In the genomic region with DNA sequence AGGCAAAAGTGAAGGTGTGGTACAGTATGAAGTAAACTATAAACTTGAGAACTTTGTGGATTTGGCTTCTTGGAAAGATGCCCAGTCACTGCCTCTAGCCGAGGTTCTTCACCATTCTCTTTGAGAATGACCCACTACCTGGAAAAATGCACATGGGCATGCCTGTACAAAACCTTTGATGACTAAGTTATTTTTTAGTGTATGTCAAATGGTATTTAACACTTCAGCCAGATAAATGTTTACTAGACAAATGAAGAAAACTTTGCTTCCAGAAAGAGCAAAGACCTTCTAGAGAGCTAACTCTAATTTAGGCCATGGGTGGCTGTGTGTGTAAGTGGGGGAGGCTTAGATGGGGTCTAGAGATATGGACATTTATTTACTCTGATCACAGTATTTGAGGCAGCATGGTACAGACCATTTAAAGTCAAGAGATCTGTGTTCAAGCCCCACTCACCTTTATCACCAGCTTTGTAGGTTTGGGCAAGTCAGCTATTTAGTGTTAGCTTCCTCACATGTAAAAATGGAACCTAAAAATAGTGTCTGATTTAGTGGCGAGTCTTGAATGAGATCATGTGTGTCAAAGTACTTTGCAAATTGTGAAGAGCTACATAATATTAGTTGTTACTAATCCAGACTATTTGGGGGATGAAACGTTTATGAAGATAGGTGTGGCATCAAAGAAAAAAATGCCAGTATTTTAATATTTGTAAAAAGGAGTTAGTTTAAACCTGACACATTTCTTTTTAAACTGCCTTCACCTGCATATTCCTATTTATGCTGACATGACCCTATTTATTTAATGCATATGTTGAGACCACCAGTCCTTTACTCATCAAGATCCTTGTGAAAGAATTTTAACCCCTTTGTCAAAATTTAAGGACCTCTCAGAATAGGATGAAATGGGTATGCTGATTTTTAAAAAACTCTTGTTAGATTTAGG, we compare ENCODE assay signal across 1 cellular context.
TF ChIP-seq lines count a peak whose summit lies in the region.

No MANE protein-coding gene starts in this region.

TF ChIP-seq in HepG2, 621 proteins besides CTCF, POLR2A, EP300 and RAD21 (continued from another document):
- peak; percentile 70; the same call in 1 of the 2 replicates for TF ChIP-seq PPARG (CRISPR knock-in tag; conservative IDR thresholded peaks at IDR 0.05)
- TF ChIP-seq ZNF251 (CRISPR knock-in tag; IDR thresholded peaks at IDR 0.05), result no peak
- 0 out of 2 replicates have a peak, but pooled peaks have one; percentile 43 for TF ChIP-seq ZBTB26 (CRISPR knock-in tag; IDR thresholded peaks at IDR 0.05; ENCODE audit: borderline replicate concordance)
- TF ChIP-seq, protein P1, sequence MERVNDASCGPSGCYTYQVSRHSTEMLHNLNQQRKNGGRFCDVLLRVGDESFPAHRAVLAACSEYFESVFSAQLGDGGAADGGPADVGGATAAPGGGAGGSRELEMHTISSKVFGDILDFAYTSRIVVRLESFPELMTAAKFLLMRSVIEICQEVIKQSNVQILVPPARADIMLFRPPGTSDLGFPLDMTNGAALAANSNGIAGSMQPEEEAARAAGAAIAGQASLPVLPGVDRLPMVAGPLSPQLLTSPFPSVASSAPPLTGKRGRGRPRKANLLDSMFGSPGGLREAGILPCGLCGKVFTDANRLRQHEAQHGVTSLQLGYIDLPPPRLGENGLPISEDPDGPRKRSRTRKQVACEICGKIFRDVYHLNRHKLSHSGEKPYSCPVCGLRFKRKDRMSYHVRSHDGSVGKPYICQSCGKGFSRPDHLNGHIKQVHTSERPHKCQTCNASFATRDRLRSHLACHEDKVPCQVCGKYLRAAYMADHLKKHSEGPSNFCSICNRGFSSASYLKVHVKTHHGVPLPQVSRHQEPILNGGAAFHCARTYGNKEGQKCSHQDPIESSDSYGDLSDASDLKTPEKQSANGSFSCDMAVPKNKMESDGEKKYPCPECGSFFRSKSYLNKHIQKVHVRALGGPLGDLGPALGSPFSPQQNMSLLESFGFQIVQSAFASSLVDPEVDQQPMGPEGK (CRISPR knock-in tag; IDR thresholded peaks at IDR 0.05), result peak; percentile 39; the same call in 1 of the 2 replicates
- TF ChIP-seq MAFF (IDR thresholded peaks at IDR 0.05; ENCODE audit: low read depth, low read length), result peak; percentile 85
- no peak for TF ChIP-seq SRSF9 (IDR thresholded peaks at IDR 0.05; ENCODE audit: borderline replicate concordance, insufficient read depth, low read depth, low read length, poor library complexity, severe bottlenecking)
- TF ChIP-seq SOX13 (IDR thresholded peaks at IDR 0.05), result no peak
- 0 out of 4 replicates have a peak, but pooled peaks of 1 of the 2 experiments have one; percentile 27 for TF ChIP-seq SOX13 (CRISPR knock-in tag; conservative IDR thresholded peaks at IDR 0.05 in 1 of 2, IDR thresholded peaks at IDR 0.05 in 1 of 2)
- TF ChIP-seq NFIC (IDR thresholded peaks at IDR 0.05; ENCODE audit: low read length), result no peak
- peak; percentile 28; the same call in 1 of the 2 replicates for TF ChIP-seq SAP130 (CRISPR knock-in tag; IDR thresholded peaks at IDR 0.05; ENCODE audit: low read depth)
- TF ChIP-seq HOMEZ (CRISPR knock-in tag; IDR thresholded peaks at IDR 0.05; ENCODE audit: low read depth), result 0 out of 2 replicates have a peak, but pooled peaks have one; percentile 43
- TF ChIP-seq PITX1 (CRISPR knock-in tag; IDR thresholded peaks at IDR 0.05), result no peak
- TF ChIP-seq ATRX (CRISPR knock-in tag; IDR thresholded peaks at IDR 0.05; ENCODE audit: borderline replicate concordance), result no peak
- TF ChIP-seq ZBTB8A (CRISPR knock-in tag; IDR thresholded peaks at IDR 0.05; ENCODE audit: borderline replicate concordance, low read depth), result no peak
- 0 out of 2 replicates have a peak, but pooled peaks have one; percentile 11 for TF ChIP-seq SIX4 (CRISPR knock-in tag; IDR thresholded peaks at IDR 0.05)
- no peak for TF ChIP-seq MIXL1 (CRISPR knock-in tag; IDR thresholded peaks at IDR 0.05)
- TF ChIP-seq, protein P2, sequence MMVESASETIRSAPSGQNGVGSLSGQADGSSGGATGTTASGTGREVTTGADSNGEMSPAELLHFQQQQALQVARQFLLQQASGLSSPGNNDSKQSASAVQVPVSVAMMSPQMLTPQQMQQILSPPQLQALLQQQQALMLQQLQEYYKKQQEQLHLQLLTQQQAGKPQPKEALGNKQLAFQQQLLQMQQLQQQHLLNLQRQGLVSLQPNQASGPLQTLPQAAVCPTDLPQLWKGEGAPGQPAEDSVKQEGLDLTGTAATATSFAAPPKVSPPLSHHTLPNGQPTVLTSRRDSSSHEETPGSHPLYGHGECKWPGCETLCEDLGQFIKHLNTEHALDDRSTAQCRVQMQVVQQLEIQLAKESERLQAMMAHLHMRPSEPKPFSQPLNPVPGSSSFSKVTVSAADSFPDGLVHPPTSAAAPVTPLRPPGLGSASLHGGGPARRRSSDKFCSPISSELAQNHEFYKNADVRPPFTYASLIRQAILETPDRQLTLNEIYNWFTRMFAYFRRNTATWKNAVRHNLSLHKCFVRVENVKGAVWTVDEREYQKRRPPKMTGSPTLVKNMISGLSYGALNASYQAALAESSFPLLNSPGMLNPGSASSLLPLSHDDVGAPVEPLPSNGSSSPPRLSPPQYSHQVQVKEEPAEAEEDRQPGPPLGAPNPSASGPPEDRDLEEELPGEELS (CRISPR knock-in tag; IDR thresholded peaks at IDR 0.05), result 0 out of 2 replicates have a peak, but pooled peaks have one; percentile 17
- TF ChIP-seq TCF7 (IDR thresholded peaks at IDR 0.05; ENCODE audit: low read depth), result 0 out of 2 replicates have a peak, but pooled peaks have one; percentile 24
- no peak for TF ChIP-seq BRF2 (CRISPR knock-in tag; IDR thresholded peaks at IDR 0.05)
- no peak for TF ChIP-seq FOXO1 (CRISPR knock-in tag; IDR thresholded peaks at IDR 0.05)
- TF ChIP-seq MAFK (conservative IDR thresholded peaks at IDR 0.05 in 1 of 2, IDR thresholded peaks at IDR 0.05 in 1 of 2; ENCODE audit: low read length in 2 of 2), result peak; percentile 83 to 85
- TF ChIP-seq IRF2 (CRISPR knock-in tag; IDR thresholded peaks at IDR 0.05), result no peak
- peak; percentile 18; the same call in 1 of the 2 replicates for TF ChIP-seq NCOA2 (CRISPR knock-in tag; IDR thresholded peaks at IDR 0.05)
- TF ChIP-seq SMYD3 (CRISPR knock-in tag; IDR thresholded peaks at IDR 0.05), result no peak
- TF ChIP-seq HOXA9 (CRISPR knock-in tag; IDR thresholded peaks at IDR 0.05; ENCODE audit: borderline replicate concordance), result no peak
- TF ChIP-seq, protein P3, sequence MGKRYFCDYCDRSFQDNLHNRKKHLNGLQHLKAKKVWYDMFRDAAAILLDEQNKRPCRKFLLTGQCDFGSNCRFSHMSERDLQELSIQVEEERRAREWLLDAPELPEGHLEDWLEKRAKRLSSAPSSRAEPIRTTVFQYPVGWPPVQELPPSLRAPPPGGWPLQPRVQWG (CRISPR knock-in tag; IDR thresholded peaks at IDR 0.05; ENCODE audit: borderline replicate concordance, low read depth), result no peak
- no peak for TF ChIP-seq POLR2AphosphoS2 (IDR thresholded peaks at IDR 0.05; ENCODE audit: low read depth, low read length)
- no peak for TF ChIP-seq E2F5 (CRISPR knock-in tag; conservative IDR thresholded peaks at IDR 0.05)
- TF ChIP-seq ZNF703 (CRISPR knock-in tag; IDR thresholded peaks at IDR 0.05; ENCODE audit: borderline replicate concordance), result no peak
- TF ChIP-seq ZNF564 (CRISPR knock-in tag; IDR thresholded peaks at IDR 0.05), result no peak
- no peak for TF ChIP-seq NFYB (CRISPR knock-in tag; IDR thresholded peaks at IDR 0.05)
- TF ChIP-seq, protein P4, sequence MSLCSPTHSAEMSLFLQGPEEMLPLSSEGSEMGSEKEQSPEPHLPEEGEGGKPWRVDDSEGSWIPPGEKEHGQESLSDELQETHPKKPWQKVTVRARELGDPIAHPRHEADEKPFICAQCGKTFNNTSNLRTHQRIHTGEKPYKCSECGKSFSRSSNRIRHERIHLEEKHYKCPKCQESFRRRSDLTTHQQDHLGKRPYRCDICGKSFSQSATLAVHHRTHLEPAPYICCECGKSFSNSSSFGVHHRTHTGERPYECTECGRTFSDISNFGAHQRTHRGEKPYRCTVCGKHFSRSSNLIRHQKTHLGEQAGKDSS (CRISPR knock-in tag; IDR thresholded peaks at IDR 0.05; ENCODE audit: borderline replicate concordance, low read depth), result no peak
- 0 out of 2 replicates have a peak, but pooled peaks have one; percentile 11 for TF ChIP-seq FOXA3 (CRISPR knock-in tag; IDR thresholded peaks at IDR 0.05)
- TF ChIP-seq CREM (IDR thresholded peaks at IDR 0.05), result no peak
- TF ChIP-seq CREM (CRISPR knock-in tag; IDR thresholded peaks at IDR 0.05), result no peak
- TF ChIP-seq ZHX1 (CRISPR knock-in tag; IDR thresholded peaks at IDR 0.05; ENCODE audit: low read depth), result no peak
- no peak for TF ChIP-seq SOX6 (IDR thresholded peaks at IDR 0.05)
- TF ChIP-seq SOX6 (CRISPR knock-in tag; IDR thresholded peaks at IDR 0.05), result peak; percentile 9; the same call in 1 of the 2 replicates
- 0 out of 2 replicates have a peak, but pooled peaks have one; percentile 26 for TF ChIP-seq ARID3A (IDR thresholded peaks at IDR 0.05; ENCODE audit: low read depth, low read length)
- 0 out of 2 replicates have a peak, but pooled peaks have one; percentile 3 for TF ChIP-seq CEBPG (CRISPR knock-in tag; IDR thresholded peaks at IDR 0.05)
- TF ChIP-seq IRF1 (CRISPR knock-in tag; IDR thresholded peaks at IDR 0.05; ENCODE audit: low read depth), result no peak
